In genomic region chr17:42803074-42803883, GRCh38 we compare ENCODE assay signal across 1 cellular context.
TF ChIP-seq lines count a peak whose summit lies in the region.

No MANE protein-coding gene starts in this region.

TF ChIP-seq in HepG2, 621 proteins besides CTCF, POLR2A, EP300 and RAD21 (continued from another document and continues in another):
- no peak; the same call in 1 of the 2 replicates for TF ChIP-seq PHF8 (CRISPR knock-in tag; IDR thresholded peaks at IDR 0.05)
- TF ChIP-seq BHLHE40 (IDR thresholded peaks at IDR 0.05; ENCODE audit: low read length): no peak
- no peak for TF ChIP-seq GMEB2 (CRISPR knock-in tag; IDR thresholded peaks at IDR 0.05; ENCODE audit: low read depth)
- no peak for TF ChIP-seq ZNF672 (CRISPR knock-in tag; IDR thresholded peaks at IDR 0.05)
- TF ChIP-seq KDM6A (CRISPR knock-in tag; IDR thresholded peaks at IDR 0.05; ENCODE audit: low read depth): peak; percentile 68; the same call in 1 of the 2 replicates
- 0 out of 2 replicates have a peak, but pooled peaks have one; percentile 61 for TF ChIP-seq ZNF292 (CRISPR knock-in tag; IDR thresholded peaks at IDR 0.05; ENCODE audit: borderline replicate concordance, low read depth)
- TF ChIP-seq AKAP8 (CRISPR knock-in tag; IDR thresholded peaks at IDR 0.05): no peak
- TF ChIP-seq CREBL2 (CRISPR knock-in tag; IDR thresholded peaks at IDR 0.05; ENCODE audit: borderline replicate concordance): no peak
- TF ChIP-seq, protein P1, sequence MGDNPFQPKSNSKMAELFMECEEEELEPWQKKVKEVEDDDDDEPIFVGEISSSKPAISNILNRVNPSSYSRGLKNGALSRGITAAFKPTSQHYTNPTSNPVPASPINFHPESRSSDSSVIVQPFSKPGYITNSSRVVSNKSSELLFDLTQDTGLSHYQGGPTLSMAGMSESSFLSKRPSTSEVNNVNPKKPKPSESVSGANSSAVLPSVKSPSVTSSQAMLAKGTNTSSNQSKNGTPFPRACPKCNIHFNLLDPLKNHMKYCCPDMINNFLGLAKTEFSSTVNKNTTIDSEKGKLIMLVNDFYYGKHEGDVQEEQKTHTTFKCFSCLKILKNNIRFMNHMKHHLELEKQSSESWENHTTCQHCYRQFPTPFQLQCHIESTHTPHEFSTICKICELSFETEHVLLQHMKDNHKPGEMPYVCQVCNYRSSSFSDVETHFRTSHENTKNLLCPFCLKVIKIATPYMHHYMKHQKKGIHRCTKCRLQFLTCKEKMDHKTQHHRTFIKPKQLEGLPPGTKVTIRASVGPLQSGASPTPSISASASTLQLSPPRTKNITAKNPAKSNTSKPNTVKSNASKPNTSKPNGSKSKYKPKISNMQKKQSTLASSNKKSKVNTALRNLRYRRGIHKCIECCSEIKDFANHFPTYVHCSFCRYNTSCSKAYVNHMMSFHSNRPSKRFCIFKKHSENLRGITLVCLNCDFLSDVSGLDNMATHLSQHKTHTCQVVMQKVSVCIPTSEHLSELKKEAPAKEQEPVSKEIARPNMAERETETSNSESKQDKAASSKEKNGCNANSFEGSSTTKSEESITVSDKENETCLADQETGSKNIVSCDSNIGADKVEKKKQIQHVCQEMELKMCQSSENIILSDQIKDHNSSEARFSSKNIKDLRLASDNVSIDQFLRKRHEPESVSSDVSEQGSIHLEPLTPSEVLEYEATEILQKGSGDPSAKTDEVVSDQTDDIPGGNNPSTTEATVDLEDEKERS (CRISPR knock-in tag; IDR thresholded peaks at IDR 0.05): 0 out of 2 replicates have a peak, but pooled peaks have one; percentile 60
- peak; percentile 87 for TF ChIP-seq BCL6 (CRISPR knock-in tag; IDR thresholded peaks at IDR 0.05)
- no peak for TF ChIP-seq ZNF333 (CRISPR knock-in tag; IDR thresholded peaks at IDR 0.05; ENCODE audit: borderline replicate concordance)
- peak; percentile 86 for TF ChIP-seq RARA (CRISPR knock-in tag; IDR thresholded peaks at IDR 0.05)
- TF ChIP-seq, protein P2, sequence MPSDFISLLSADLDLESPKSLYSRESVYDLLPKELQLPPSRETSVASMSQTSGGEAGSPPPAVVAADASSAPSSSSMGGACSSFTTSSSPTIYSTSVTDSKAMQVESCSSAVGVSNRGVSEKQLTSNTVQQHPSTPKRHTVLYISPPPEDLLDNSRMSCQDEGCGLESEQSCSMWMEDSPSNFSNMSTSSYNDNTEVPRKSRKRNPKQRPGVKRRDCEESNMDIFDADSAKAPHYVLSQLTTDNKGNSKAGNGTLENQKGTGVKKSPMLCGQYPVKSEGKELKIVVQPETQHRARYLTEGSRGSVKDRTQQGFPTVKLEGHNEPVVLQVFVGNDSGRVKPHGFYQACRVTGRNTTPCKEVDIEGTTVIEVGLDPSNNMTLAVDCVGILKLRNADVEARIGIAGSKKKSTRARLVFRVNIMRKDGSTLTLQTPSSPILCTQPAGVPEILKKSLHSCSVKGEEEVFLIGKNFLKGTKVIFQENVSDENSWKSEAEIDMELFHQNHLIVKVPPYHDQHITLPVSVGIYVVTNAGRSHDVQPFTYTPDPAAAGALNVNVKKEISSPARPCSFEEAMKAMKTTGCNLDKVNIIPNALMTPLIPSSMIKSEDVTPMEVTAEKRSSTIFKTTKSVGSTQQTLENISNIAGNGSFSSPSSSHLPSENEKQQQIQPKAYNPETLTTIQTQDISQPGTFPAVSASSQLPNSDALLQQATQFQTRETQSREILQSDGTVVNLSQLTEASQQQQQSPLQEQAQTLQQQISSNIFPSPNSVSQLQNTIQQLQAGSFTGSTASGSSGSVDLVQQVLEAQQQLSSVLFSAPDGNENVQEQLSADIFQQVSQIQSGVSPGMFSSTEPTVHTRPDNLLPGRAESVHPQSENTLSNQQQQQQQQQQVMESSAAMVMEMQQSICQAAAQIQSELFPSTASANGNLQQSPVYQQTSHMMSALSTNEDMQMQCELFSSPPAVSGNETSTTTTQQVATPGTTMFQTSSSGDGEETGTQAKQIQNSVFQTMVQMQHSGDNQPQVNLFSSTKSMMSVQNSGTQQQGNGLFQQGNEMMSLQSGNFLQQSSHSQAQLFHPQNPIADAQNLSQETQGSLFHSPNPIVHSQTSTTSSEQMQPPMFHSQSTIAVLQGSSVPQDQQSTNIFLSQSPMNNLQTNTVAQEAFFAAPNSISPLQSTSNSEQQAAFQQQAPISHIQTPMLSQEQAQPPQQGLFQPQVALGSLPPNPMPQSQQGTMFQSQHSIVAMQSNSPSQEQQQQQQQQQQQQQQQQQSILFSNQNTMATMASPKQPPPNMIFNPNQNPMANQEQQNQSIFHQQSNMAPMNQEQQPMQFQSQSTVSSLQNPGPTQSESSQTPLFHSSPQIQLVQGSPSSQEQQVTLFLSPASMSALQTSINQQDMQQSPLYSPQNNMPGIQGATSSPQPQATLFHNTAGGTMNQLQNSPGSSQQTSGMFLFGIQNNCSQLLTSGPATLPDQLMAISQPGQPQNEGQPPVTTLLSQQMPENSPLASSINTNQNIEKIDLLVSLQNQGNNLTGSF (CRISPR knock-in tag; IDR thresholded peaks at IDR 0.05): no peak
- no peak for TF ChIP-seq THRA (CRISPR knock-in tag; IDR thresholded peaks at IDR 0.05; ENCODE audit: borderline replicate concordance)
- TF ChIP-seq, protein P3, sequence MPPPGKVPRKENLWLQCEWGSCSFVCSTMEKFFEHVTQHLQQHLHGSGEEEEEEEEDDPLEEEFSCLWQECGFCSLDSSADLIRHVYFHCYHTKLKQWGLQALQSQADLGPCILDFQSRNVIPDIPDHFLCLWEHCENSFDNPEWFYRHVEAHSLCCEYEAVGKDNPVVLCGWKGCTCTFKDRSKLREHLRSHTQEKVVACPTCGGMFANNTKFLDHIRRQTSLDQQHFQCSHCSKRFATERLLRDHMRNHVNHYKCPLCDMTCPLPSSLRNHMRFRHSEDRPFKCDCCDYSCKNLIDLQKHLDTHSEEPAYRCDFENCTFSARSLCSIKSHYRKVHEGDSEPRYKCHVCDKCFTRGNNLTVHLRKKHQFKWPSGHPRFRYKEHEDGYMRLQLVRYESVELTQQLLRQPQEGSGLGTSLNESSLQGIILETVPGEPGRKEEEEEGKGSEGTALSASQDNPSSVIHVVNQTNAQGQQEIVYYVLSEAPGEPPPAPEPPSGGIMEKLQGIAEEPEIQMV (CRISPR knock-in tag; IDR thresholded peaks at IDR 0.05; ENCODE audit: low read depth): no peak
- TF ChIP-seq ZNF569 (CRISPR knock-in tag; IDR thresholded peaks at IDR 0.05; ENCODE audit: borderline replicate concordance): no peak; the same call in 1 of the 2 replicates
- TF ChIP-seq NR1H2 (CRISPR knock-in tag; IDR thresholded peaks at IDR 0.05; ENCODE audit: borderline replicate concordance, low read depth): no peak
- no peak for TF ChIP-seq ZKSCAN8 (CRISPR knock-in tag; IDR thresholded peaks at IDR 0.05; ENCODE audit: borderline replicate concordance)
- no peak for TF ChIP-seq SKI (IDR thresholded peaks at IDR 0.05; ENCODE audit: partially characterized antibody)
- no peak for TF ChIP-seq TMF1 (CRISPR knock-in tag; IDR thresholded peaks at IDR 0.05; ENCODE audit: low read depth)
- 0 out of 2 replicates have a peak, but pooled peaks have one; percentile 21 for TF ChIP-seq ZBTB10 (CRISPR knock-in tag; IDR thresholded peaks at IDR 0.05; ENCODE audit: borderline replicate concordance)
- TF ChIP-seq ZNF484 (CRISPR knock-in tag; IDR thresholded peaks at IDR 0.05; ENCODE audit: borderline replicate concordance, low read depth): no peak
- TF ChIP-seq CENPT (CRISPR knock-in tag; IDR thresholded peaks at IDR 0.05; ENCODE audit: low read depth): no peak
- no peak for TF ChIP-seq SP1 (IDR thresholded peaks at IDR 0.05)
- no peak for TF ChIP-seq SP1 (CRISPR knock-in tag; IDR thresholded peaks at IDR 0.05)
- no peak for TF ChIP-seq ZFAT (CRISPR knock-in tag; conservative IDR thresholded peaks at IDR 0.05)
- TF ChIP-seq, protein P4, sequence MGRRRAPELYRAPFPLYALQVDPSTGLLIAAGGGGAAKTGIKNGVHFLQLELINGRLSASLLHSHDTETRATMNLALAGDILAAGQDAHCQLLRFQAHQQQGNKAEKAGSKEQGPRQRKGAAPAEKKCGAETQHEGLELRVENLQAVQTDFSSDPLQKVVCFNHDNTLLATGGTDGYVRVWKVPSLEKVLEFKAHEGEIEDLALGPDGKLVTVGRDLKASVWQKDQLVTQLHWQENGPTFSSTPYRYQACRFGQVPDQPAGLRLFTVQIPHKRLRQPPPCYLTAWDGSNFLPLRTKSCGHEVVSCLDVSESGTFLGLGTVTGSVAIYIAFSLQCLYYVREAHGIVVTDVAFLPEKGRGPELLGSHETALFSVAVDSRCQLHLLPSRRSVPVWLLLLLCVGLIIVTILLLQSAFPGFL (CRISPR knock-in tag; IDR thresholded peaks at IDR 0.05): no peak
- TF ChIP-seq, protein P5, sequence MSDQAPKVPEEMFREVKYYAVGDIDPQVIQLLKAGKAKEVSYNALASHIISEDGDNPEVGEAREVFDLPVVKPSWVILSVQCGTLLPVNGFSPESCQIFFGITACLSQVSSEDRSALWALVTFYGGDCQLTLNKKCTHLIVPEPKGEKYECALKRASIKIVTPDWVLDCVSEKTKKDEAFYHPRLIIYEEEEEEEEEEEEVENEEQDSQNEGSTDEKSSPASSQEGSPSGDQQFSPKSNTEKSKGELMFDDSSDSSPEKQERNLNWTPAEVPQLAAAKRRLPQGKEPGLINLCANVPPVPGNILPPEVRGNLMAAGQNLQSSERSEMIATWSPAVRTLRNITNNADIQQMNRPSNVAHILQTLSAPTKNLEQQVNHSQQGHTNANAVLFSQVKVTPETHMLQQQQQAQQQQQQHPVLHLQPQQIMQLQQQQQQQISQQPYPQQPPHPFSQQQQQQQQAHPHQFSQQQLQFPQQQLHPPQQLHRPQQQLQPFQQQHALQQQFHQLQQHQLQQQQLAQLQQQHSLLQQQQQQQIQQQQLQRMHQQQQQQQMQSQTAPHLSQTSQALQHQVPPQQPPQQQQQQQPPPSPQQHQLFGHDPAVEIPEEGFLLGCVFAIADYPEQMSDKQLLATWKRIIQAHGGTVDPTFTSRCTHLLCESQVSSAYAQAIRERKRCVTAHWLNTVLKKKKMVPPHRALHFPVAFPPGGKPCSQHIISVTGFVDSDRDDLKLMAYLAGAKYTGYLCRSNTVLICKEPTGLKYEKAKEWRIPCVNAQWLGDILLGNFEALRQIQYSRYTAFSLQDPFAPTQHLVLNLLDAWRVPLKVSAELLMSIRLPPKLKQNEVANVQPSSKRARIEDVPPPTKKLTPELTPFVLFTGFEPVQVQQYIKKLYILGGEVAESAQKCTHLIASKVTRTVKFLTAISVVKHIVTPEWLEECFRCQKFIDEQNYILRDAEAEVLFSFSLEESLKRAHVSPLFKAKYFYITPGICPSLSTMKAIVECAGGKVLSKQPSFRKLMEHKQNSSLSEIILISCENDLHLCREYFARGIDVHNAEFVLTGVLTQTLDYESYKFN (CRISPR knock-in tag; conservative IDR thresholded peaks at IDR 0.05): peak; percentile 87
- TF ChIP-seq FOXK2 (IDR thresholded peaks at IDR 0.05): no peak
- TF ChIP-seq, protein P6, sequence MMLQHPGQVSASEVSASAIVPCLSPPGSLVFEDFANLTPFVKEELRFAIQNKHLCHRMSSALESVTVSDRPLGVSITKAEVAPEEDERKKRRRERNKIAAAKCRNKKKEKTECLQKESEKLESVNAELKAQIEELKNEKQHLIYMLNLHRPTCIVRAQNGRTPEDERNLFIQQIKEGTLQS (CRISPR knock-in tag; IDR thresholded peaks at IDR 0.05): no peak
- no peak for TF ChIP-seq ZUFSP (CRISPR knock-in tag; IDR thresholded peaks at IDR 0.05; ENCODE audit: borderline replicate concordance)
